Comparison of ENCODE assay signal across 1 cellular context in the genomic region with DNA sequence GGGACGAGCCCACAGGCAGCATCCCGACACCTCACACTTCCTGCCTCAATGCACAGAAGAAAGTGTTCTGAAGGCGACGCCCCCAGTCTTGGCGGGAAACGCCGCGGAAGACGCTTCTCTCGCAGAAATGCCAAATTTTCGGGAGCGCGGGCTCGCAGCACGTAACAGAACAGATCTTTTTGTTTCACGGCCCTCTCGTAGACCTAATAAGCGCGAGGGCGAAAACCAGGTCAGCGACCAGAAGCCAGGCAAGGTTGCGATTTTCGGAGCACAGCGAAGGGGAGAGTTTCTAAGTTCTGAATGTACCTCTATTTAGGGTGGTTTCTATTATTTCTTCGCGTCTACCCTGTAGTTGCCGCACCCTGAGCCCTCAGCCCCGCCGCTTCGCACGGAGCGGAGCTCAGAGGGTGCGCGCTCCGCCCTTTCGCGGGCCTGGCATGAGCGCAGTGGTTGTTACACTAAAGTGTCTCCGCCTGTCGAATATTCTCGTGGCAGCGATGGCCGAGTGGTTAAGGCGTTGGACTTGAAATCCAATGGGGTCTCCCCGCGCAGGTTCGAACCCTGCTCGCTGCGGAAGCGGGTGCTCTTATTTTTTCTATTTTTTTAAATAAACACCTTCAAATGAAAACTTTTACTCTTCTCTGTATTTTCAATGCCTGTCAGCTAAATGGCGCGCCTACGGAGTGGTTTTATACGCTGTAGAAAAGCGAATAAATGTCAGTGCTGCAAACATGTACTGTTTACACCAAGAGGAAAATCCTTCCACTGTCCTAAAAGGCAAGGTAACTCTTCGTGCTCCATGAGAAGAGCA.
TF ChIP-seq lines count a peak whose summit lies in the region.

No MANE protein-coding gene starts in this region.

TF ChIP-seq in HepG2, 621 proteins besides CTCF, POLR2A, EP300 and RAD21 (continued from another document and continues in another):
- TF ChIP-seq GATA4 (IDR thresholded peaks at IDR 0.05; ENCODE audit: borderline replicate concordance, low read depth) (no peak), ERF (CRISPR knock-in tag; IDR thresholded peaks at IDR 0.05) (peak; percentile 71), CREM (IDR thresholded peaks at IDR 0.05) (no peak), CREM (CRISPR knock-in tag; IDR thresholded peaks at IDR 0.05) (no peak), ZNF10 (CRISPR knock-in tag; IDR thresholded peaks at IDR 0.05; ENCODE audit: borderline replicate concordance, low read depth) (no peak), IKZF1 (IDR thresholded peaks at IDR 0.05) (no peak), ZNF598 (CRISPR knock-in tag; IDR thresholded peaks at IDR 0.05; ENCODE audit: borderline replicate concordance) (peak; percentile 45; the same call in 1 of the 2 replicates), ZNF75D (CRISPR knock-in tag; IDR thresholded peaks at IDR 0.05; ENCODE audit: borderline replicate concordance) (0 out of 2 replicates have a peak, but pooled peaks have one; percentile 49), SIN3A (IDR thresholded peaks at IDR 0.05; ENCODE audit: borderline replicate concordance, low read depth, low read length) (no peak), ZNF792 (CRISPR knock-in tag; IDR thresholded peaks at IDR 0.05) (peak; percentile 65), MXD4 (CRISPR knock-in tag; IDR thresholded peaks at IDR 0.05) (0 out of 2 replicates have a peak, but pooled peaks have one; percentile 63), HMGA1 (CRISPR knock-in tag; conservative IDR thresholded peaks at IDR 0.05) (no peak), ZC3H13 (CRISPR knock-in tag; IDR thresholded peaks at IDR 0.05) (no peak), ZMYM4 (CRISPR knock-in tag; IDR thresholded peaks at IDR 0.05) (peak; percentile 79), SALL2 (CRISPR knock-in tag; IDR thresholded peaks at IDR 0.05) (peak; percentile 77; the same call in 1 of the 2 replicates), HMG20A (CRISPR knock-in tag; IDR thresholded peaks at IDR 0.05; ENCODE audit: borderline replicate concordance) (no peak), PHF8 (CRISPR knock-in tag; IDR thresholded peaks at IDR 0.05) (peak; percentile 53), ZNF570 (CRISPR knock-in tag; IDR thresholded peaks at IDR 0.05; ENCODE audit: borderline replicate concordance) (0 out of 2 replicates have a peak, but pooled peaks have one; percentile 22), YY1 (IDR thresholded peaks at IDR 0.05; ENCODE audit: insufficient read depth, insufficient replicate concordance, low read depth, low read length) (peak; percentile 69), ZNF326 (CRISPR knock-in tag; IDR thresholded peaks at IDR 0.05; ENCODE audit: borderline replicate concordance) (no peak), ZNF790 (CRISPR knock-in tag; IDR thresholded peaks at IDR 0.05; ENCODE audit: borderline replicate concordance) (no peak), SYNCRIP (IDR thresholded peaks at IDR 0.05; ENCODE audit: insufficient read depth, low read depth, low read length) (no peak), NR3C1 (CRISPR knock-in tag; IDR thresholded peaks at IDR 0.05) (no peak), BCLAF1 (IDR thresholded peaks at IDR 0.05) (no peak), ARID2 (CRISPR knock-in tag; IDR thresholded peaks at IDR 0.05; ENCODE audit: borderline replicate concordance) (no peak), DMTF1 (CRISPR knock-in tag; IDR thresholded peaks at IDR 0.05) (no peak), ZNF260 (CRISPR knock-in tag; IDR thresholded peaks at IDR 0.05; ENCODE audit: borderline replicate concordance, low read depth) (no peak), ZNF317 (CRISPR knock-in tag; IDR thresholded peaks at IDR 0.05) (peak; percentile 67; the same call in 1 of the 2 replicates), ETV5 (CRISPR knock-in tag; IDR thresholded peaks at IDR 0.05; ENCODE audit: borderline replicate concordance) (peak; percentile 53; the same call in 1 of the 2 replicates), SPEN (CRISPR knock-in tag; IDR thresholded peaks at IDR 0.05; ENCODE audit: low read depth) (no peak), MATR3 (CRISPR knock-in tag; IDR thresholded peaks at IDR 0.05) (no peak), AHR (CRISPR knock-in tag; IDR thresholded peaks at IDR 0.05) (no peak), YEATS2 (CRISPR knock-in tag; IDR thresholded peaks at IDR 0.05; ENCODE audit: borderline replicate concordance) (peak; percentile 47; the same call in 1 of the 2 replicates), CBX1 (IDR thresholded peaks at IDR 0.05; ENCODE audit: low read depth) (peak; percentile 48), ZNF615 (CRISPR knock-in tag; IDR thresholded peaks at IDR 0.05; ENCODE audit: borderline replicate concordance) (no peak), EED (CRISPR knock-in tag; IDR thresholded peaks at IDR 0.05) (peak; percentile 76), ZNF230 (CRISPR knock-in tag; IDR thresholded peaks at IDR 0.05) (peak; percentile 78), MEIS1 (CRISPR knock-in tag; IDR thresholded peaks at IDR 0.05; ENCODE audit: borderline replicate concordance) (no peak), DMAP1 (CRISPR knock-in tag; IDR thresholded peaks at IDR 0.05) (peak; percentile 61; the same call in 1 of the 2 replicates), CHCHD3 (CRISPR knock-in tag; IDR thresholded peaks at IDR 0.05) (no peak), ZFY (CRISPR knock-in tag; IDR thresholded peaks at IDR 0.05) (peak; percentile 42; the same call in 1 of the 2 replicates), ZNF816 (CRISPR knock-in tag; IDR thresholded peaks at IDR 0.05; ENCODE audit: borderline replicate concordance) (peak; percentile 71; the same call in 1 of the 2 replicates), SRF (IDR thresholded peaks at IDR 0.05; ENCODE audit: low read depth, low read length) (no peak), ZNF569 (CRISPR knock-in tag; IDR thresholded peaks at IDR 0.05; ENCODE audit: borderline replicate concordance) (no peak), ZNF331 (CRISPR knock-in tag; IDR thresholded peaks at IDR 0.05) (peak; percentile 81), FOXP1 (IDR thresholded peaks at IDR 0.05) (no peak), FOXP1 (CRISPR knock-in tag; IDR thresholded peaks at IDR 0.05) (0 out of 2 replicates have a peak, but pooled peaks have one; percentile 28), ZNF446 (CRISPR knock-in tag; IDR thresholded peaks at IDR 0.05) (peak; percentile 65; the same call in 1 of the 2 replicates), SMAD1 (CRISPR knock-in tag; IDR thresholded peaks at IDR 0.05; ENCODE audit: borderline replicate concordance, low read depth) (peak; percentile 89), XBP1 (CRISPR knock-in tag; IDR thresholded peaks at IDR 0.05) (no peak), ZNF33B (CRISPR knock-in tag; IDR thresholded peaks at IDR 0.05) (no peak), MIXL1 (CRISPR knock-in tag; IDR thresholded peaks at IDR 0.05) (0 out of 2 replicates have a peak, but pooled peaks have one; percentile 64), GRHL1 (CRISPR knock-in tag; conservative IDR thresholded peaks at IDR 0.05) (no peak), ZNF556 (CRISPR knock-in tag; IDR thresholded peaks at IDR 0.05; ENCODE audit: borderline replicate concordance) (peak; percentile 75)
- TF ChIP-seq, protein P1, sequence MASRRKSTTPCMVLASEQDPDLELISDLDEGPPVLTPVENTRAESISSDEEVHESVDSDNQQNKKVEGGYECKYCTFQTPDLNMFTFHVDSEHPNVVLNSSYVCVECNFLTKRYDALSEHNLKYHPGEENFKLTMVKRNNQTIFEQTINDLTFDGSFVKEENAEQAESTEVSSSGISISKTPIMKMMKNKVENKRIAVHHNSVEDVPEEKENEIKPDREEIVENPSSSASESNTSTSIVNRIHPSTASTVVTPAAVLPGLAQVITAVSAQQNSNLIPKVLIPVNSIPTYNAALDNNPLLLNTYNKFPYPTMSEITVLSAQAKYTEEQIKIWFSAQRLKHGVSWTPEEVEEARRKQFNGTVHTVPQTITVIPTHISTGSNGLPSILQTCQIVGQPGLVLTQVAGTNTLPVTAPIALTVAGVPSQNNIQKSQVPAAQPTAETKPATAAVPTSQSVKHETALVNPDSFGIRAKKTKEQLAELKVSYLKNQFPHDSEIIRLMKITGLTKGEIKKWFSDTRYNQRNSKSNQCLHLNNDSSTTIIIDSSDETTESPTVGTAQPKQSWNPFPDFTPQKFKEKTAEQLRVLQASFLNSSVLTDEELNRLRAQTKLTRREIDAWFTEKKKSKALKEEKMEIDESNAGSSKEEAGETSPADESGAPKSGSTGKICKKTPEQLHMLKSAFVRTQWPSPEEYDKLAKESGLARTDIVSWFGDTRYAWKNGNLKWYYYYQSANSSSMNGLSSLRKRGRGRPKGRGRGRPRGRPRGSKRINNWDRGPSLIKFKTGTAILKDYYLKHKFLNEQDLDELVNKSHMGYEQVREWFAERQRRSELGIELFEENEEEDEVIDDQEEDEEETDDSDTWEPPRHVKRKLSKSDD (CRISPR knock-in tag; IDR thresholded peaks at IDR 0.05; ENCODE audit: low read depth): no peak
- TF ChIP-seq, protein P2, sequence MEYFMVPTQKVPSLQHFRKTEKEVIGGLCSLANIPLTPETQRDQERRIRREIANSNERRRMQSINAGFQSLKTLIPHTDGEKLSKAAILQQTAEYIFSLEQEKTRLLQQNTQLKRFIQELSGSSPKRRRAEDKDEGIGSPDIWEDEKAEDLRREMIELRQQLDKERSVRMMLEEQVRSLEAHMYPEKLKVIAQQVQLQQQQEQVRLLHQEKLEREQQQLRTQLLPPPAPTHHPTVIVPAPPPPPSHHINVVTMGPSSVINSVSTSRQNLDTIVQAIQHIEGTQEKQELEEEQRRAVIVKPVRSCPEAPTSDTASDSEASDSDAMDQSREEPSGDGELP (IDR thresholded peaks at IDR 0.05; ENCODE audit: borderline replicate concordance, low read depth): no peak
- TF ChIP-seq, protein P3, sequence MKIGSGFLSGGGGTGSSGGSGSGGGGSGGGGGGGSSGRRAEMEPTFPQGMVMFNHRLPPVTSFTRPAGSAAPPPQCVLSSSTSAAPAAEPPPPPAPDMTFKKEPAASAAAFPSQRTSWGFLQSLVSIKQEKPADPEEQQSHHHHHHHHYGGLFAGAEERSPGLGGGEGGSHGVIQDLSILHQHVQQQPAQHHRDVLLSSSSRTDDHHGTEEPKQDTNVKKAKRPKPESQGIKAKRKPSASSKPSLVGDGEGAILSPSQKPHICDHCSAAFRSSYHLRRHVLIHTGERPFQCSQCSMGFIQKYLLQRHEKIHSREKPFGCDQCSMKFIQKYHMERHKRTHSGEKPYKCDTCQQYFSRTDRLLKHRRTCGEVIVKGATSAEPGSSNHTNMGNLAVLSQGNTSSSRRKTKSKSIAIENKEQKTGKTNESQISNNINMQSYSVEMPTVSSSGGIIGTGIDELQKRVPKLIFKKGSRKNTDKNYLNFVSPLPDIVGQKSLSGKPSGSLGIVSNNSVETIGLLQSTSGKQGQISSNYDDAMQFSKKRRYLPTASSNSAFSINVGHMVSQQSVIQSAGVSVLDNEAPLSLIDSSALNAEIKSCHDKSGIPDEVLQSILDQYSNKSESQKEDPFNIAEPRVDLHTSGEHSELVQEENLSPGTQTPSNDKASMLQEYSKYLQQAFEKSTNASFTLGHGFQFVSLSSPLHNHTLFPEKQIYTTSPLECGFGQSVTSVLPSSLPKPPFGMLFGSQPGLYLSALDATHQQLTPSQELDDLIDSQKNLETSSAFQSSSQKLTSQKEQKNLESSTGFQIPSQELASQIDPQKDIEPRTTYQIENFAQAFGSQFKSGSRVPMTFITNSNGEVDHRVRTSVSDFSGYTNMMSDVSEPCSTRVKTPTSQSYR (CRISPR knock-in tag; IDR thresholded peaks at IDR 0.05; ENCODE audit: borderline replicate concordance): no peak
